In genomic region chr7:11078242-11078834, GRCh38 we compare ENCODE assay signal across 30 cellular contexts.
DNase-seq lines count a peak whose midpoint lies in the region; ATAC-seq, FAIRE-seq and TF ChIP-seq lines count a peak whose summit lies in the region.
"Had no signal": no experiment of that assay in that cellular context is flagged by ENCODE, and none has a peak within 500 bp of the region (broad histone marks: within the 10 kb centered on the region; RNA-seq: fewer than 3 reads in every experiment).

No MANE protein-coding gene starts in this region.

- H3K27ac Mint-ChIP-seq in progenitor cell of endocrine pancreas: no peak overlapping the region
- H3K27ac Mint-ChIP-seq: activated T-helper 17 cell treated with anti-CD3 and anti-CD28 coated beads, Interleukin-2, amount 50 U/mL, for 72 hours; CD8-positive, alpha-beta memory T cell; natural killer cell; T-cell had no signal

- peak; percentile 53 for ATAC-seq in GM18861 (IDR thresholded peaks at IDR 0.05; ENCODE audit: unreplicated experiment)
- peak; percentile 61 for ATAC-seq in HG03432 (IDR thresholded peaks at IDR 0.05; ENCODE audit: unreplicated experiment)
- ATAC-seq: activated T-helper 17 cell treated with anti-CD3 and anti-CD28 coated beads, Interleukin-2, amount 50 U/mL, for 72 hours; natural killer cell; T-cell had no signal

- TF ChIP-seq POLR2A in H54 (IDR thresholded peaks at IDR 0.05; ENCODE audit: low read depth, low read length): no peak

- DNase-seq in H54 (ENCODE audit: insufficient read length, low spot score) (no peak), progenitor cell of endocrine pancreas (ENCODE audit: low spot score, unreplicated experiment) (no peak), C1 segment of cervical spinal cord (lab: John Stamatoyannopoulos, UW) (no peak)
- DNase-seq in activated CD4-positive, CD25-positive, alpha-beta regulatory T cell treated with anti-CD3 and anti-CD28 coated beads, Interleukin-2, amount 50 U/mL, for 72 hours: no peak
- DNase-seq in central memory CD4-positive, alpha-beta T cell: no peak
- DNase-seq: activated CD4-positive, alpha-beta T cell treated with anti-CD3 and anti-CD28 coated beads, Interleukin-2, amount 50 U/mL, for 48 hours; activated CD4-positive, CD25-positive, alpha-beta regulatory T cell; activated CD8-positive, alpha-beta memory T cell treated with anti-CD3 and anti-CD28 coated beads, Interleukin-2, amount 50 U/mL, for 4 hours; activated naive CD4-positive, alpha-beta T cell treated with anti-CD3 and anti-CD28 coated beads, Interleukin-2, amount 50 U/mL, for 16 hours; amniotic stem cell; CD8-positive, alpha-beta memory T cell; DMS 273 treated with DMSO at 0.1 percent for 48 hours; effector CD4-positive, alpha-beta T cell; EL; head of caudate nucleus; Karpas-422; natural killer cell; NCI-H1436; NCI-H2081 treated with DMSO at 0.1 percent for 48 hours; NCI-H748 treated with DMSO at 0.1 percent for 48 hours; SJCRH30; stimulated activated CD4-positive, alpha-beta T cell treated with anti-CD3 and anti-CD28 coated beads, Interleukin-2, amount 100 ng/mL, for 24 hours; T-cell; transverse colon had no signal

- peaks cover 19% of the 10 kb centered on the region for H3K36me3 Mint-ChIP-seq in progenitor cell of endocrine pancreas (ENCODE audit: insufficient read depth)
- H3K36me3 Mint-ChIP-seq: natural killer cell had no signal

- H3K27me3 Mint-ChIP-seq in progenitor cell of endocrine pancreas: no peaks in the 10 kb centered on the region
- H3K27me3 Mint-ChIP-seq: activated T-helper 17 cell treated with anti-CD3 and anti-CD28 coated beads, Interleukin-2, amount 50 U/mL, for 72 hours; CD8-positive, alpha-beta memory T cell; T-cell had no signal

- FAIRE-seq in G401.6 (lab: Jason Lieb, UNC) (peak; percentile 94), H54 (lab: Jason Lieb, UNC) (peak; percentile 50)
- FAIRE-seq: colon, keratinocyte had no signal

- H3K4me3 Mint-ChIP-seq in progenitor cell of endocrine pancreas (ENCODE audit: low read depth): no peak overlapping the region
- H3K4me3 Mint-ChIP-seq: activated T-helper 17 cell treated with anti-CD3 and anti-CD28 coated beads, Interleukin-2, amount 50 U/mL, for 72 hours; CD8-positive, alpha-beta memory T cell; natural killer cell; T-cell had no signal

- no peak for TF ChIP-seq CTCF in progenitor cell of endocrine pancreas (IDR thresholded peaks at IDR 0.05; ENCODE audit: unreplicated experiment)

- peaks cover 8% of the 10 kb centered on the region for H3K9me3 Mint-ChIP-seq in progenitor cell of endocrine pancreas (ENCODE audit: low read depth)
- H3K9me3 Mint-ChIP-seq: activated T-helper 17 cell treated with anti-CD3 and anti-CD28 coated beads, Interleukin-2, amount 50 U/mL, for 72 hours; CD8-positive, alpha-beta memory T cell; natural killer cell had no signal

- peaks cover 3% of the 10 kb centered on the region for H3K4me1 Mint-ChIP-seq in progenitor cell of endocrine pancreas (ENCODE audit: low read depth)
- H3K4me1 Mint-ChIP-seq: activated T-helper 17 cell treated with anti-CD3 and anti-CD28 coated beads, Interleukin-2, amount 50 U/mL, for 72 hours; CD8-positive, alpha-beta memory T cell had no signal
